Comparison of ENCODE assay signal across 30 cellular contexts in the genomic region with DNA sequence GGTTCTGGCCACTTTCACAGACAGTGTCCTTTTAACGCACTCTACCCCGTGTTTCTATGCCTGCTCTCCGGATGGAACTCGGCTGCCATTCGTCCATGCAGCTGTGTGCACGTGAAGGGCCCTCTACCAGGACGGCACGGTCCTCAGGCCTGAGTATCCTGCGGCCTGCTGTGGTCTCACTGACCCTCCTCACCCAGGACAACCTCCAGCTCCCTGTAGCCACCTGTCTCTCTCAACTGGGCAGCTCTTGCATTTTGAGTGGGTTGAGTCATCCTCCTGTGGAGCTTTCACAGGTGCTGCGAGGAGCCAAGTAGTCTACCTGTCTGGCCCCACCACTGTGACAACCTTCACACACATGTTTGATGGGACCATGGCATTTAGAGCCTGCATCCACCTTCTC.
"Had no signal": no experiment of that assay in that cellular context is flagged by ENCODE, and none has a peak within 500 bp of the region (broad histone marks: within the 10 kb centered on the region; RNA-seq: fewer than 3 reads in every experiment).

No MANE protein-coding gene starts in this region.

- H3K79me2 ChIP-seq: parathyroid adenoma had no signal

- H3K9ac ChIP-seq: neural progenitor cell, parathyroid adenoma had no signal

- ATAC-seq: naive thymus-derived CD4-positive, alpha-beta T cell; natural killer cell; psoas muscle; right cardiac atrium; sciatic nerve; stimulated activated memory B cell treated with anti-CD40 and anti-IgM and Interleukin-4, amounts not matched to agents 10 μg/mL and 1 μg/mL and 100 μg/mL, for 72 hours; stimulated activated naive CD8-positive, alpha-beta T cell treated with anti-CD3 and anti-CD28 coated beads, Interleukin-15, amount 100 ng/mL, for 72 hours; stimulated activated naive CD8-positive, alpha-beta T cell treated with anti-CD3 and anti-CD28 coated beads, Interleukin-15, Interleukin-2, amounts not matched to agents 100 U/mL and 50 U/mL, for 24 hours; upper lobe of right lung had no signal

- H3K4me3 ChIP-seq: neural progenitor cell, ovary, psoas muscle, skin epidermis, smooth muscle cell, spleen, suprapubic skin, testis, tibial artery, transverse colon, upper lobe of right lung, uterus had no signal

- H3K27ac ChIP-seq: neural progenitor cell, neutrophil, ovary, parathyroid adenoma, psoas muscle, skin epidermis, spleen, suprapubic skin, testis, tibial artery, transverse colon, upper lobe of right lung, uterus had no signal

- H3K4me2 ChIP-seq: neural progenitor cell, smooth muscle cell had no signal

- H3K36me3 ChIP-seq: neural progenitor cell, neutrophil, ovary, spleen, suprapubic skin, tibial artery, transverse colon, upper lobe of right lung, uterus had no signal

- H2AFZ ChIP-seq: neural progenitor cell, parathyroid adenoma had no signal

- H3K27me3 ChIP-seq: neural progenitor cell, neutrophil, ovary, suprapubic skin, testis, tibial artery, transverse colon, upper lobe of right lung, uterus had no signal

- DNase-seq: naive thymus-derived CD4-positive, alpha-beta T cell; natural killer cell; nucleus accumbens; ovary; posterior cingulate gyrus; psoas muscle; right cardiac atrium; spleen; stimulated activated CD4-positive, alpha-beta T cell treated with anti-CD3 and anti-CD28 coated beads, Interleukin-12 subunit alpha, Interleukin-12 subunit beta, amount 100 ng/mL, for 4 hours; stimulated activated CD4-positive, alpha-beta T cell treated with anti-CD3 and anti-CD28 coated beads, Interleukin-1b, Interleukin-23, amount 100 ng/mL, for 48 hours; stimulated activated CD4-positive, alpha-beta T cell treated with anti-CD3 and anti-CD28 coated beads, Interleukin-4, amount 100 ng/mL, for 1 hour; stimulated activated CD4-positive, alpha-beta T cell treated with anti-CD3 and anti-CD28 coated beads, Interleukin-4, amount 100 ng/mL, for 4 hours; stimulated activated CD8-positive, alpha-beta memory T cell treated with anti-CD3 and anti-CD28 coated beads, Interleukin-4, amount 100 ng/mL, for 48 hours; stimulated activated naive CD4-positive, alpha-beta T cell; stimulated activated naive CD8-positive, alpha-beta T cell treated with anti-CD3 and anti-CD28 coated beads, Interleukin-15, amount 100 ng/mL, for 72 hours; stimulated activated naive CD8-positive, alpha-beta T cell treated with anti-CD3 and anti-CD28 coated beads, Interleukin-15, Interleukin-2, amounts not matched to agents 100 U/mL and 50 U/mL, for 24 hours; substantia nigra; testis; tibial artery; transverse colon; upper lobe of right lung; uterus had no signal

- H3K9me3 ChIP-seq: neutrophil, ovary, psoas muscle, spleen, suprapubic skin, testis, tibial artery, transverse colon, upper lobe of right lung, uterus had no signal

- H3K4me1 ChIP-seq: neural progenitor cell, parathyroid adenoma, psoas muscle, spleen, suprapubic skin, testis, tibial artery, transverse colon, upper lobe of right lung, uterus had no signal
